In genomic region chr19:44603201-44603945, GRCh38 we compare ENCODE assay signal across 1 cellular context.
TF ChIP-seq lines count a peak whose summit lies in the region.

No MANE protein-coding gene starts in this region.

TF ChIP-seq in SK-N-SH, 30 proteins besides CTCF, POLR2A, EP300 and RAD21 (continued from another document):
- TF ChIP-seq ZBTB33 (IDR thresholded peaks at IDR 0.05; ENCODE audit: borderline replicate concordance, low read depth): no peak
- TF ChIP-seq SMC3 (IDR thresholded peaks at IDR 0.05; ENCODE audit: low read depth, low read length): no peak
- TF ChIP-seq TCF12 (IDR thresholded peaks at IDR 0.05): peak; percentile 71
- TF ChIP-seq SIN3A (IDR thresholded peaks at IDR 0.05; ENCODE audit: borderline replicate concordance, low read depth, low read length): no peak
- peak; percentile 85 for TF ChIP-seq MEF2A (IDR thresholded peaks at IDR 0.05; ENCODE audit: borderline replicate concordance, low read depth)
- no peak for TF ChIP-seq FOXJ3 (CRISPR knock-in tag; IDR thresholded peaks at IDR 0.05)
- TF ChIP-seq RFX5 (IDR thresholded peaks at IDR 0.05; ENCODE audit: low read length): no peak
- peak; percentile 79 for TF ChIP-seq RXRA (IDR thresholded peaks at IDR 0.05; ENCODE audit: borderline replicate concordance, low read depth)
- TF ChIP-seq CHD2 (IDR thresholded peaks at IDR 0.05; ENCODE audit: low read length, partially characterized antibody): no peak
- TF ChIP-seq RCOR1 (IDR thresholded peaks at IDR 0.05; ENCODE audit: low read length): no peak
- peak; percentile 68 for TF ChIP-seq JUND (IDR thresholded peaks at IDR 0.05)
- peak; percentile 59; the same call in 1 of the 2 replicates for TF ChIP-seq TEAD4 (IDR thresholded peaks at IDR 0.05; ENCODE audit: borderline replicate concordance, insufficient read depth)
- TF ChIP-seq USF2 (IDR thresholded peaks at IDR 0.05; ENCODE audit: borderline replicate concordance, low read depth, low read length): no peak
- peak; percentile 89 for TF ChIP-seq PBX3 (IDR thresholded peaks at IDR 0.05)
- no peak for TF ChIP-seq FOXM1 (IDR thresholded peaks at IDR 0.05; ENCODE audit: low read depth)
- no peak for TF ChIP-seq IRF3 (IDR thresholded peaks at IDR 0.05; ENCODE audit: low read depth, low read length)
- no peak for TF ChIP-seq GABPA (IDR thresholded peaks at IDR 0.05; ENCODE audit: low read depth)
- no peak for TF ChIP-seq ELF1 (IDR thresholded peaks at IDR 0.05)
- TF ChIP-seq MAX (IDR thresholded peaks at IDR 0.05; ENCODE audit: low read depth): no peak
- TF ChIP-seq TAF1 (IDR thresholded peaks at IDR 0.05; ENCODE audit: borderline replicate concordance, low read depth, low read length): no peak
- no peak for TF ChIP-seq MXI1 (IDR thresholded peaks at IDR 0.05; ENCODE audit: low read depth, low read length)
- no peak for TF ChIP-seq YY1 (IDR thresholded peaks at IDR 0.05; ENCODE audit: low read depth)
- TF ChIP-seq REST (IDR thresholded peaks at IDR 0.05; ENCODE audit: low read depth, low read length): no peak
TF ChIP-seq in SK-N-SH: peak in this region for 9.
